In genomic region chr11:64118871-64119495, GRCh38 we compare ENCODE assay signal across 19 cellular contexts.
"Had no signal": no experiment of that assay in that cellular context is flagged by ENCODE, and none has a peak within 500 bp of the region (broad histone marks: within the 10 kb centered on the region; RNA-seq: fewer than 3 reads in every experiment).

No MANE protein-coding gene starts in this region.

- H3K36me3 Mint-ChIP-seq: activated naive CD8-positive, alpha-beta T cell treated with anti-CD3 and anti-CD28 coated beads for 36 hours; natural killer cell treated with Interleukin-12 subunit alpha and Interleukin-12 subunit beta and Interleukin-15 and Interleukin-18, amount 100 ng/mL, for 72 hours had no signal

- H3K9me3 Mint-ChIP-seq: activated naive CD8-positive, alpha-beta T cell treated with anti-CD3 and anti-CD28 coated beads for 36 hours; activated T-cell treated with anti-CD3 and anti-CD28 coated beads, Interleukin-2, amount 50 U/mL, for 4 hours; central memory CD8-positive, alpha-beta T cell; endodermal cell; memory B cell; natural killer cell treated with Interleukin-12 subunit alpha and Interleukin-12 subunit beta and Interleukin-15 and Interleukin-18, amount 100 ng/mL, for 72 hours had no signal

- DNase-seq: activated CD4-positive, alpha-beta T cell treated with anti-CD3 and anti-CD28 coated beads for 1 hour; activated CD8-positive, alpha-beta memory T cell treated with anti-CD3 and anti-CD28 coated beads for 24 hours; activated CD8-positive, alpha-beta memory T cell treated with anti-CD3 and anti-CD28 coated beads, Interleukin-2, amount 50 U/mL, for 48 hours; activated naive CD4-positive, alpha-beta T cell treated with Interleukin-2 at 50 U/mL for 16 hours; activated naive CD8-positive, alpha-beta T cell treated with anti-CD3 and anti-CD28 coated beads for 36 hours; activated T-cell treated with anti-CD3 and anti-CD28 coated beads, Interleukin-2, amount 50 U/mL, for 4 hours; endodermal cell; esophagus squamous epithelium; gastrocnemius medialis; head of caudate nucleus; hypothalamus; pancreas; psoas muscle; stimulated activated CD4-positive, alpha-beta T cell treated with anti-CD3 and anti-CD28 coated beads, Interleukin-4, amount 100 ng/mL, for 24 hours; stimulated activated naive CD8-positive, alpha-beta T cell treated with anti-CD3 and anti-CD28 coated beads, Interleukin-15, Interleukin-2, amounts not matched to agents 100 U/mL and 50 U/mL, for 24 hours; thyroid gland had no signal

- H3K27me3 Mint-ChIP-seq: activated naive CD8-positive, alpha-beta T cell treated with anti-CD3 and anti-CD28 coated beads for 36 hours; central memory CD8-positive, alpha-beta T cell; memory B cell; natural killer cell treated with Interleukin-12 subunit alpha and Interleukin-12 subunit beta and Interleukin-15 and Interleukin-18, amount 100 ng/mL, for 72 hours had no signal

- H3K4me1 Mint-ChIP-seq: activated naive CD8-positive, alpha-beta T cell treated with anti-CD3 and anti-CD28 coated beads for 36 hours; central memory CD8-positive, alpha-beta T cell; memory B cell had no signal

- H3K27ac Mint-ChIP-seq: activated naive CD8-positive, alpha-beta T cell treated with anti-CD3 and anti-CD28 coated beads for 36 hours; endodermal cell; memory B cell; natural killer cell treated with Interleukin-12 subunit alpha and Interleukin-12 subunit beta and Interleukin-15 and Interleukin-18, amount 100 ng/mL, for 72 hours had no signal

- H3K4me3 Mint-ChIP-seq: activated naive CD8-positive, alpha-beta T cell treated with anti-CD3 and anti-CD28 coated beads for 36 hours; activated T-cell treated with anti-CD3 and anti-CD28 coated beads, Interleukin-2, amount 50 U/mL, for 4 hours; central memory CD8-positive, alpha-beta T cell; endodermal cell; memory B cell; natural killer cell treated with Interleukin-12 subunit alpha and Interleukin-12 subunit beta and Interleukin-15 and Interleukin-18, amount 100 ng/mL, for 72 hours had no signal
